18 cellular contexts compared by ENCODE assay signal in the genomic region with DNA sequence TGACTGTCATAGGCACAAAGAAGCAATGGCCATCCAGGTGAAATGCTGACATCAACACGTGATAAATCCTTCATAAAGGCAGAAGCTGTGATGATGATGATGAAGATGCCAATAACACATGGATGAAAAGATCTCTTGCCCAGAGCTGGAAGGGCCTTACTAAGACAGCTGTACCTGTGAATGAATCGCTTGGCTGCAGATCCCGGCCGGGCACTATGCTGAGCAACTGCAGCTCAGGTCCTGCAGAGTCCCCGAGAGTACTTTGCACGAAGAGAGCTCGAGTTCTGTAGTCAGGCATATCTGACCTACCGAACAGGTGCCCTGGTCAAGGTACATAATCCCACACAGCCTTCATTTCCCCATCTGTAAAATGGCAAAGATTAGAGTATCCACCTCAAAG. TPM values are rescaled to one million over a fixed set of nuclear protein-coding genes. Genes with fewer than 3 reads are reported as not detected.
DNase-seq lines count a peak whose midpoint lies in the region; TF ChIP-seq lines count a peak whose summit lies in the region.
"Had no signal": no experiment of that assay in that cellular context is flagged by ENCODE, and none has a peak within 500 bp of the region (broad histone marks: within the 10 kb centered on the region; RNA-seq: fewer than 3 reads in every experiment).

No MANE protein-coding gene starts in this region.

- no peaks in the 10 kb centered on the region for H3K9me2 ChIP-seq in Karpas-422 (replicated peaks; ENCODE audit: insufficient read depth, low read length)

- no peaks in the 10 kb centered on the region for H3K36me3 ChIP-seq in neural progenitor cell
- H3K36me3 ChIP-seq in Karpas-422 (ENCODE audit: insufficient read depth, low read length) = no peaks in the 10 kb centered on the region
- H3K36me3 ChIP-seq: BLaER1, HAP-1 had no signal

- no peaks in the 10 kb centered on the region for H3K79me2 ChIP-seq in neural progenitor cell (ENCODE audit: low read depth)
- no peaks in the 10 kb centered on the region for H3K79me2 ChIP-seq in Karpas-422 (ENCODE audit: low read length)

- H3K4me1 Mint-ChIP-seq in neural progenitor cell = peaks cover 17% of the 10 kb centered on the region
- H3K4me1 Mint-ChIP-seq: B cell; CD4-positive, CD25-positive, alpha-beta regulatory T cell had no signal

- no peak overlapping the region for H3K4me3 ChIP-seq in neural progenitor cell
- no peak overlapping the region for H3K4me3 ChIP-seq in Karpas-422 (ENCODE audit: low read length)
- H3K4me3 ChIP-seq: BLaER1, HAP-1 had no signal

- peaks cover 33% of the 10 kb centered on the region for H3K4me1 ChIP-seq in neural progenitor cell
- no peaks in the 10 kb centered on the region for H3K4me1 ChIP-seq in Karpas-422 (ENCODE audit: low read length)
- H3K4me1 ChIP-seq: HAP-1 had no signal

- H3K4me2 ChIP-seq in neural progenitor cell (no peak overlapping the region), Karpas-422 (ENCODE audit: low read depth, low read length, poor library complexity, severe bottlenecking) (no peak overlapping the region)
- H3K4me2 ChIP-seq: BLaER1 had no signal

- H3K9ac ChIP-seq in neural progenitor cell (no peak overlapping the region), Karpas-422 (ENCODE audit: low read length) (no peak overlapping the region)
- H3K9ac ChIP-seq: BLaER1 had no signal

- no peak overlapping the region for H3K4me3 Mint-ChIP-seq in neural progenitor cell
- H3K4me3 Mint-ChIP-seq: B cell; CD4-positive, CD25-positive, alpha-beta regulatory T cell; CD8-positive, alpha-beta T cell; HFFc6 had no signal

- no peak for TF ChIP-seq CTCF in neural progenitor cell (IDR thresholded peaks at IDR 0.05)

- no peaks in the 10 kb centered on the region for H3K27me3 ChIP-seq in neural progenitor cell
- H3K27me3 ChIP-seq in Karpas-422 (ENCODE audit: low read length) = peaks cover 4% of the 10 kb centered on the region; the same call in 1 of the 2 replicates
- H3K27me3 ChIP-seq: BLaER1 had no signal

- H2AFZ ChIP-seq in neural progenitor cell (replicated peaks) = no peak overlapping the region
- H2AFZ ChIP-seq in Karpas-422 (ENCODE audit: low read length) = no peak overlapping the region

- H3K27ac ChIP-seq in angular gyrus (ENCODE audit: low read depth, low read length) = peak overlapping the region; percentile 86
- H3K27ac ChIP-seq in cingulate gyrus (ENCODE audit: low read depth, low read length) = peak overlapping the region; percentile 93
- no peak overlapping the region for H3K27ac ChIP-seq in neural progenitor cell
- H3K27ac ChIP-seq in Karpas-422 (ENCODE audit: low read length) = no peak overlapping the region
- H3K27ac ChIP-seq: 22Rv1, BLaER1, C4-2B had no signal

- H3F3A ChIP-seq in neural progenitor cell (ENCODE audit: low read depth) = no peaks in the 10 kb centered on the region

- H3K27ac Mint-ChIP-seq in neural progenitor cell = peak overlapping the region; percentile 60
- H3K27ac Mint-ChIP-seq: B cell; CD4-positive, CD25-positive, alpha-beta regulatory T cell; CD8-positive, alpha-beta T cell; HFFc6 had no signal

- peaks cover 16% of the 10 kb centered on the region for H3K9me3 Mint-ChIP-seq in neural progenitor cell

- H3K9me3 ChIP-seq in neural progenitor cell (ENCODE audit: low read depth) (no peaks in the 10 kb centered on the region), Karpas-422 (ENCODE audit: low read length) (peaks cover 4% of the 10 kb centered on the region; the same call in 1 of the 2 replicates)

- DNase-seq in neural progenitor cell (ENCODE audit: low spot score) = no peak
- no peak for DNase-seq in HUDEP-2 (lab: John Stamatoyannopoulos, UW; ENCODE audit: unreplicated experiment in 76 of 76)
- DNase-seq in Karpas-422 = no peak
- no peak for DNase-seq in UCSD-AML1 (lab: John Stamatoyannopoulos, UW; ENCODE audit: unreplicated experiment)
- DNase-seq: Caco-2; CD4-positive, CD25-positive, alpha-beta regulatory T cell; CD8-positive, alpha-beta T cell; DMS153; DND-41; GOT3; HFFc6 had no signal

- H4K20me1 ChIP-seq in neural progenitor cell (ENCODE audit: low read depth) (no peaks in the 10 kb centered on the region), Karpas-422 (ENCODE audit: insufficient read depth, low read depth, low read length) (no peaks in the 10 kb centered on the region)
- H4K20me1 ChIP-seq: BLaER1 had no signal

- H3K27me3 Mint-ChIP-seq in neural progenitor cell (ENCODE audit: insufficient read depth, low read depth) = peaks cover 12% of the 10 kb centered on the region

- peaks cover 12% of the 10 kb centered on the region for H3K36me3 Mint-ChIP-seq in neural progenitor cell
- H3K36me3 Mint-ChIP-seq: CD4-positive, CD25-positive, alpha-beta regulatory T cell; CD8-positive, alpha-beta T cell had no signal

RNA-seq across cellular contexts. Expression of gene PGBD5, which starts 48.8 kb away (rescaled TPM):
- total RNA-seq in neural progenitor cell (ENCODE audit: low replicate concordance) = 1.2 and 3.6 TPM in 2 replicates
- total RNA-seq in Karpas-422 (2014; rRNA removed; shearing (Covaris generic); ENCODE audit: low replicate concordance) = not detected in 2 replicates
- total RNA-seq: B cell; CD4-positive, CD25-positive, alpha-beta regulatory T cell; CD8-positive, alpha-beta T cell had no signal

Comparison
In these comparisons a context has a peak if more than half of its experiments do, and no peak if none do; other contexts are left out.
1. H3K27ac ChIP-seq: peak in angular gyrus (single experiment) and cingulate gyrus (single experiment); none in neural progenitor cell (single experiment) and Karpas-422 (single experiment).